Comparison of ENCODE assay signal across 16 cellular contexts in genomic region chr22:48884786-48885185, GRCh38.
DNase-seq lines count a peak whose midpoint lies in the region; ATAC-seq and TF ChIP-seq lines count a peak whose summit lies in the region.
"Had no signal": no experiment of that assay in that cellular context is flagged by ENCODE, and none has a peak within 500 bp of the region (broad histone marks: within the 10 kb centered on the region; RNA-seq: fewer than 3 reads in every experiment).

No MANE protein-coding gene starts in this region.

- H3K9me3 ChIP-seq in heart right ventricle (no peaks in the 10 kb centered on the region), upper lobe of left lung (no peaks in the 10 kb centered on the region), OCI-LY7 (ENCODE audit: low read length) (no peaks in the 10 kb centered on the region)
- H3K9me3 ChIP-seq: HAP-1 had no signal

- H3K36me3 ChIP-seq in heart right ventricle (no peaks in the 10 kb centered on the region), upper lobe of left lung (no peaks in the 10 kb centered on the region), OCI-LY7 (ENCODE audit: insufficient read depth, low read length) (no peaks in the 10 kb centered on the region)
- H3K36me3 ChIP-seq: HAP-1 had no signal

- no peak overlapping the region for H3K4me3 Mint-ChIP-seq in chondrocyte (ENCODE audit: unreplicated experiment)

- H3K4me1 ChIP-seq in heart right ventricle (no peaks in the 10 kb centered on the region), upper lobe of left lung (no peaks in the 10 kb centered on the region), OCI-LY7 (ENCODE audit: insufficient read depth, low read length, poor library complexity, severe bottlenecking) (no peaks in the 10 kb centered on the region)
- H3K4me1 ChIP-seq: HAP-1 had no signal

- no peak for TF ChIP-seq POLR2A in upper lobe of left lung (IDR thresholded peaks at IDR 0.05)

- POLR2A ChIA-PET in OCI-LY7 (lab: Charles Lee) = no interaction called here

- H4K20me1 ChIP-seq in OCI-LY7 (ENCODE audit: insufficient read depth, low read length) = no peaks in the 10 kb centered on the region

- BruUV-seq in OCI-LY7 (replicated peaks; lab: Mats Ljungman, UMichigan) = no TSS peak

- no peaks in the 10 kb centered on the region for H3K79me2 ChIP-seq in OCI-LY7 (ENCODE audit: insufficient read depth, low read depth, low read length)

- H3K27me3 ChIP-seq in heart right ventricle (peaks cover 0 to 28% (median 11%) of the 10 kb centered on the region in 7 donors), upper lobe of left lung (no peaks in the 10 kb centered on the region)

- H3K4me3 ChIP-seq in heart right ventricle (no peak overlapping the region), upper lobe of left lung (no peak overlapping the region), OCI-LY7 (ENCODE audit: low read depth, low read length, poor library complexity, severe bottlenecking) (no peak overlapping the region)
- H3K4me3 ChIP-seq: GM12878, HAP-1, PC-9 had no signal

- H3K27ac ChIP-seq in heart right ventricle = no peak overlapping the region
- no peak overlapping the region for H3K27ac ChIP-seq in upper lobe of left lung
- H3K27ac ChIP-seq in OCI-LY7 (ENCODE audit: low read depth, low read length, poor library complexity, severe bottlenecking) = no peak overlapping the region
- H3K27ac ChIP-seq: C4-2B, PC-9 had no signal

- no peak overlapping the region for H3K27ac Mint-ChIP-seq in chondrocyte (ENCODE audit: unreplicated experiment)

- no peaks in the 10 kb centered on the region for H3K4me1 Mint-ChIP-seq in chondrocyte (ENCODE audit: low read depth)

- peaks cover 1% of the 10 kb centered on the region for H3K9me3 Mint-ChIP-seq in chondrocyte (ENCODE audit: low read depth)

- H3K27me3 Mint-ChIP-seq in chondrocyte (ENCODE audit: low read depth) = peaks cover 5% of the 10 kb centered on the region

- intact Hi-C loops in Right ventricle myocardium superior (cut with DNase I) = no loop called here
- intact Hi-C loops in heart right ventricle (cut with DNase I) = no loop called here
- intact Hi-C loops in OCI-LY7 (cut with micrococcal nuclease; ENCODE audit: unreplicated experiment) = no loop called here

- no peak for TF ChIP-seq EP300 in upper lobe of left lung (IDR thresholded peaks at IDR 0.05)

- 79 to 80% methylated on average over 16 of the region's 16 CpGs for WGBS in heart right ventricle, 2 donors
- 84 to 85% methylated on average over 16 of the region's 16 CpGs for WGBS in upper lobe of left lung, 2 donors

- CTCF ChIA-PET in OCI-LY7 (lab: Charles Lee; ENCODE audit: unreplicated experiment) = no interaction called here

- TF ChIP-seq CTCF in heart right ventricle (IDR thresholded peaks at IDR 0.05) (no peak), chondrocyte (IDR thresholded peaks at IDR 0.05) (no peak), upper lobe of left lung (IDR thresholded peaks at IDR 0.05) (no peak), OCI-LY7 (conservative IDR thresholded peaks at IDR 0.05; ENCODE audit: low read length) (no peak)

- no peaks in the 10 kb centered on the region for H3K9me2 ChIP-seq in OCI-LY7 (ENCODE audit: insufficient read depth, low read length)

- no peaks in the 10 kb centered on the region for H3K36me3 Mint-ChIP-seq in chondrocyte (ENCODE audit: low read depth)

- H3K4me2 ChIP-seq in OCI-LY7 (ENCODE audit: low read length) = no peak overlapping the region
- H3K4me2 ChIP-seq: PC-9 had no signal

- DNase-seq in Right ventricle myocardium superior (peak; percentile 24), heart right ventricle (no peak), chondrocyte (ENCODE audit: low spot score) (peak; percentile 71), mesenteric fat pad (ENCODE audit: low spot score) (peak; percentile 75), upper lobe of left lung (peak; percentile 12 to 63), OCI-LY7 (ENCODE audit: low spot score) (no peak)
- DNase-seq in stimulated activated CD4-positive, alpha-beta T cell treated with anti-CD3 and anti-CD28 coated beads, Interleukin-1b, Interleukin-23, amount 100 ng/mL, for 48 hours = no peak
- DNase-seq: GDM1, NCI-H1048, NCI-H1436 treated with DMSO at 0.1 percent for 48 hours, NCI-H2029 treated with DMSO at 0.1 percent for 48 hours, NCI-H748 treated with DMSO at 0.1 percent for 48 hours, PC-9 had no signal

- no peak for ATAC-seq in Right ventricle myocardium superior (ENCODE audit: poor library complexity)
- no peak for ATAC-seq in heart right ventricle
- ATAC-seq in upper lobe of left lung (ENCODE audit: low FRiP score in 2 of 2) = no peak
- ATAC-seq: GM12878 had no signal

- no peak overlapping the region for H2AFZ ChIP-seq in OCI-LY7 (ENCODE audit: low read length)
- H2AFZ ChIP-seq: PC-9 had no signal

Comparison
In these comparisons a context has a peak if more than half of its experiments do, and no peak if none do; other contexts are left out.
1. DNase-seq: peak in Right ventricle myocardium superior (single experiment), chondrocyte (single experiment), mesenteric fat pad (single experiment) and upper lobe of left lung (2 of 2); none in heart right ventricle (0 of 2), OCI-LY7 (single experiment) and stimulated activated CD4-positive, alpha-beta T cell treated with anti-CD3 and anti-CD28 coated beads, Interleukin-1b, Interleukin-23, amount 100 ng/mL, for 48 hours (single experiment).